3 cellular contexts compared by ENCODE assay signal in the genomic region with DNA sequence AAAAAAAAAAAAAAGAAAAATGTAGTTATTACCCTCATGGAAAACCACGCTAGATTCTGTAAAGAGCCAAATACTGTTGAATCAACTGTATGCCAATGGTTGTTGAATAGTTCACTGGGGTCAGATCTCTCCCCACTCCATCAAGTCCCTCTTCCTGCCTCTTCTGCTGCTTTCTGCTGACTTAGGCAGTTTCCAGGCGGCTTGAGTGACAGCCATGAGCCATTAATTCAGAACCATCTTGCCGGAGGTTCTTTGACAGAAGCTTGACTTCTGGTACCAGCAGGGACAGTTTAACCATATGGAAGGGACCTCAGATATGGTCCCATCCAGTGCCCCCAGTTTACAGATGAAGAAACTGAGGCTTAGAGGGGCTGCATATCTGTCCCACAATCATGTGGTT.
TF ChIP-seq lines count a peak whose summit lies in the region.

No MANE protein-coding gene starts in this region.

TF ChIP-seq in A549, 52 proteins besides CTCF, POLR2A, EP300 and RAD21:
- TF ChIP-seq MAFK (IDR thresholded peaks at IDR 0.05; ENCODE audit: partially characterized antibody): peak; percentile 86
- no peak for TF ChIP-seq ESRRA (IDR thresholded peaks at IDR 0.05; ENCODE audit: borderline replicate concordance, low read length)

TF ChIP-seq in IMR-90, 13 proteins besides CTCF, POLR2A, EP300 and RAD21:
- no peak for TF ChIP-seq BHLHE40 (IDR thresholded peaks at IDR 0.05; ENCODE audit: low read depth, low read length)
- no peak for TF ChIP-seq RFX5 (IDR thresholded peaks at IDR 0.05; ENCODE audit: low read depth, low read length)
- TF ChIP-seq SMC3 (IDR thresholded peaks at IDR 0.05; ENCODE audit: low read depth, low read length): no peak
- TF ChIP-seq CEBPB (IDR thresholded peaks at IDR 0.05; ENCODE audit: low read depth, low read length): no peak
- peak; percentile 67 for TF ChIP-seq MAFK (IDR thresholded peaks at IDR 0.05; ENCODE audit: low read depth, low read length)
- TF ChIP-seq NFE2L2 (IDR thresholded peaks at IDR 0.05; ENCODE audit: low read depth, low read length): no peak

TF ChIP-seq in H1, 55 proteins besides CTCF, POLR2A, EP300 and RAD21:
- TF ChIP-seq TCF12 (IDR thresholded peaks at IDR 0.05; ENCODE audit: low read depth, low read length): no peak
- peak; percentile 21; the same call in 1 of the 2 replicates for TF ChIP-seq MAFK (IDR thresholded peaks at IDR 0.05; ENCODE audit: low read depth, low read length)
- no peak for TF ChIP-seq ASH2L (IDR thresholded peaks at IDR 0.05; ENCODE audit: low read length)
